1 cellular context compared by ENCODE assay signal in genomic region chr14:106491851-106492250, GRCh38.
TF ChIP-seq lines count a peak whose summit lies in the region.

No MANE protein-coding gene starts in this region.

TF ChIP-seq in HepG2, 621 proteins besides CTCF, POLR2A, EP300 and RAD21 (continued from another document):
- TF ChIP-seq, protein P1, sequence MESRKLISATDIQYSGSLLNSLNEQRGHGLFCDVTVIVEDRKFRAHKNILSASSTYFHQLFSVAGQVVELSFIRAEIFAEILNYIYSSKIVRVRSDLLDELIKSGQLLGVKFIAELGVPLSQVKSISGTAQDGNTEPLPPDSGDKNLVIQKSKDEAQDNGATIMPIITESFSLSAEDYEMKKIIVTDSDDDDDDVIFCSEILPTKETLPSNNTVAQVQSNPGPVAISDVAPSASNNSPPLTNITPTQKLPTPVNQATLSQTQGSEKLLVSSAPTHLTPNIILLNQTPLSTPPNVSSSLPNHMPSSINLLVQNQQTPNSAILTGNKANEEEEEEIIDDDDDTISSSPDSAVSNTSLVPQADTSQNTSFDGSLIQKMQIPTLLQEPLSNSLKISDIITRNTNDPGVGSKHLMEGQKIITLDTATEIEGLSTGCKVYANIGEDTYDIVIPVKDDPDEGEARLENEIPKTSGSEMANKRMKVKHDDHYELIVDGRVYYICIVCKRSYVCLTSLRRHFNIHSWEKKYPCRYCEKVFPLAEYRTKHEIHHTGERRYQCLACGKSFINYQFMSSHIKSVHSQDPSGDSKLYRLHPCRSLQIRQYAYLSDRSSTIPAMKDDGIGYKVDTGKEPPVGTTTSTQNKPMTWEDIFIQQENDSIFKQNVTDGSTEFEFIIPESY (CRISPR knock-in tag; IDR thresholded peaks at IDR 0.05): peak; percentile 94
